19 cellular contexts compared by ENCODE assay signal in the genomic region with DNA sequence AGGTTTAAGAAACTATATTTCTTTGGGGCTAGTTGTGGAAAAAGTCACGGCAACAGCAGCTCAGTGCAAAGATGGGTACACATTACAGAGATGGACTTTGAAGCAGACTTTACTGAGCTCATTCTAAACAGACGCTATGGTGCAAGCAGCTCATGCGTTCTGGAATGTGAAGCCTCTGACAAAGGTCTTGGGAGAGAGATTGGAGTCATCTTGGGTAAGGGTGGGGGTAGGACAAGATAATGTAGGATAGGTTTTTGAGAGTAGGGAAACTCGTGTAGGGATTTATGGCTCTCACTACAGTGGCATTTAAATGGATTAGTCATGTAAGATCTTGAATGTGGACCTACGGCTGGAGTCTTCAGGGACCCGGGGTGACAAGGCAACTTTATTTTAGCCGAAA. TPM values are rescaled to one million over a fixed set of nuclear protein-coding genes. Genes with fewer than 3 reads are reported as not detected.
DNase-seq lines count a peak whose midpoint lies in the region; ATAC-seq and TF ChIP-seq lines count a peak whose summit lies in the region.
"Had no signal": no experiment of that assay in that cellular context is flagged by ENCODE, and none has a peak within 500 bp of the region (broad histone marks: within the 10 kb centered on the region; RNA-seq: fewer than 3 reads in every experiment).

No MANE protein-coding gene starts in this region.

- no peaks in the 10 kb centered on the region for H3K36me3 ChIP-seq in SK-N-SH (replicated peaks in 1 of 2; ENCODE audit: control insufficient read depth in 1 of 2, insufficient read depth in 2 of 2, low read length in 1 of 2)
- H3K36me3 ChIP-seq: ascending aorta, gastrocnemius medialis, prostate gland, tibial nerve had no signal

- H3K4me3 ChIP-seq in SK-N-SH (ENCODE audit: low read depth in 2 of 2, low read length in 1 of 2): peak overlapping the region in 1 of 2 experiments; percentile 20; a peak in 2 of 4 replicates
- no peak overlapping the region for H3K4me3 ChIP-seq in foreskin fibroblast (ENCODE audit: low read depth in 1 of 2, low read length in 2 of 2)
- H3K4me3 ChIP-seq: ascending aorta, dorsolateral prefrontal cortex, gastrocnemius medialis, prostate gland, tibial nerve had no signal

- peaks cover 2 to 26% of the 10 kb centered on the region in 2 experiments; a peak in 2 of 4 replicates for H3K4me1 ChIP-seq in SK-N-SH (ENCODE audit: control insufficient read depth in 1 of 2, insufficient read depth in 2 of 2, low read depth in 1 of 2, low read length in 1 of 2)
- H3K4me1 ChIP-seq: gastrocnemius medialis, prostate gland had no signal

- ATAC-seq in GM18873 (IDR thresholded peaks at IDR 0.05; ENCODE audit: low FRiP score, unreplicated experiment) (no peak), GM19452 (IDR thresholded peaks at IDR 0.05; ENCODE audit: unreplicated experiment) (no peak)
- ATAC-seq: gastrocnemius medialis, PC-3 had no signal

- H3K9me2 ChIP-seq in SK-N-SH: no peaks in the 10 kb centered on the region

- H3K4me2 ChIP-seq in SK-N-SH: peak overlapping the region; percentile 46

- H3K27me3 ChIP-seq in SK-N-SH (ENCODE audit: insufficient read depth): no peaks in the 10 kb centered on the region
- H3K27me3 ChIP-seq: ascending aorta, gastrocnemius medialis, tibial nerve had no signal

- no peaks in the 10 kb centered on the region for H3K79me2 ChIP-seq in SK-N-SH (ENCODE audit: insufficient read depth)

- no peaks in the 10 kb centered on the region for H4K20me1 ChIP-seq in SK-N-SH (ENCODE audit: insufficient read depth)

- H3K27ac ChIP-seq in SK-N-SH (ENCODE audit: low read depth in 2 of 2, low read length in 1 of 2): peak overlapping the region; percentile 60 to 79; a peak in 3 of 4 replicates
- H3K27ac ChIP-seq: ascending aorta, dorsolateral prefrontal cortex, gastrocnemius medialis, prostate gland, tibial nerve had no signal

- no peak for TF ChIP-seq CTCF in SK-N-SH (IDR thresholded peaks at IDR 0.05)
- no peak for TF ChIP-seq CTCF in foreskin fibroblast (IDR thresholded peaks at IDR 0.05; ENCODE audit: low read depth, low read length)

- peak overlapping the region; percentile 20; the same call in 1 of the 2 replicates for H3K9ac ChIP-seq in SK-N-SH

- peaks cover 31% of the 10 kb centered on the region for H3F3A ChIP-seq in SK-N-SH (replicated peaks; ENCODE audit: insufficient read depth)

- peak overlapping the region; percentile 24; the same call in 1 of the 2 replicates for H2AFZ ChIP-seq in SK-N-SH (ENCODE audit: low read depth)

- 7% methylated on average over 7 of the region's 7 CpGs for WGBS in SK-N-SH (ENCODE audit: low lambda C conversion rate)

- TF ChIP-seq EP300 in SK-N-SH (IDR thresholded peaks at IDR 0.05; ENCODE audit: borderline replicate concordance in 1 of 2, low read depth in 1 of 2, low read length in 1 of 2): peak in 1 of 2 experiments; percentile 28; a peak in 1 of 4 replicates

- TF ChIP-seq RAD21 in SK-N-SH (IDR thresholded peaks at IDR 0.05; ENCODE audit: low read length): no peak

- CTCF ChIA-PET in SK-N-SH (lab: Yijun Ruan, JAX): interaction anchor here (0.9 to 19.9 kb wide), 6 partner anchors 16 to 123 kb away, joined by 3 to 437 read pairs (median 4); no protein-coding TSS in a partner anchor

- POLR2A ChIA-PET in SK-N-SH (lab: Yijun Ruan, JAX): no interaction called here

- H3K9me3 ChIP-seq in SK-N-SH: no peaks in the 10 kb centered on the region
- H3K9me3 ChIP-seq: ascending aorta, gastrocnemius medialis, prostate gland, tibial nerve had no signal

- DNase-seq in EH (ENCODE audit: low read depth) (peak; percentile 98), SK-N-SH (no peak), foreskin fibroblast (peak; percentile 61 to 64), renal cortical epithelial cell (ENCODE audit: low read depth) (peak; percentile 53), mesenteric fat pad (ENCODE audit: low spot score) (no peak), medulla oblongata (ENCODE audit: extremely low spot score) (no peak)
- DNase-seq: activated CD4-positive, alpha-beta T cell treated with anti-CD3 and anti-CD28 coated beads for 48 hours; dorsolateral prefrontal cortex; gastrocnemius medialis; NCI-H1436 treated with DMSO at 0.1 percent for 48 hours; NCI-H510A; PC-3; stimulated activated CD4-positive, alpha-beta T cell treated with anti-CD3 and anti-CD28 coated beads, Interleukin-1b, Interleukin-23, amount 100 ng/mL, for 48 hours; stimulated activated CD8-positive, alpha-beta memory T cell treated with anti-CD3 and anti-CD28 coated beads, Interleukin-4, amount 100 ng/mL, for 48 hours had no signal

TF ChIP-seq in SK-N-SH, 30 proteins besides CTCF, POLR2A, EP300 and RAD21:
- TF ChIP-seq TEAD4 (IDR thresholded peaks at IDR 0.05; ENCODE audit: borderline replicate concordance, insufficient read depth) (peak; percentile 50; the same call in 1 of the 2 replicates), NFIC (IDR thresholded peaks at IDR 0.05; ENCODE audit: borderline replicate concordance) (peak; percentile 38; the same call in 1 of the 2 replicates), JUND (IDR thresholded peaks at IDR 0.05) (peak; percentile 36; the same call in 1 of the 2 replicates), GABPA (IDR thresholded peaks at IDR 0.05; ENCODE audit: low read depth) (no peak), TCF12 (IDR thresholded peaks at IDR 0.05) (peak; percentile 72), POLR2AphosphoS5 (IDR thresholded peaks at IDR 0.05; ENCODE audit: low read depth, low read length) (no peak), RXRA (IDR thresholded peaks at IDR 0.05; ENCODE audit: borderline replicate concordance, low read depth) (peak; percentile 45; the same call in 1 of the 2 replicates), FOSL2 (IDR thresholded peaks at IDR 0.05; ENCODE audit: borderline replicate concordance, low read depth) (0 out of 2 replicates have a peak, but pooled peaks have one; percentile 41)
- TF ChIP-seq, protein P1, sequence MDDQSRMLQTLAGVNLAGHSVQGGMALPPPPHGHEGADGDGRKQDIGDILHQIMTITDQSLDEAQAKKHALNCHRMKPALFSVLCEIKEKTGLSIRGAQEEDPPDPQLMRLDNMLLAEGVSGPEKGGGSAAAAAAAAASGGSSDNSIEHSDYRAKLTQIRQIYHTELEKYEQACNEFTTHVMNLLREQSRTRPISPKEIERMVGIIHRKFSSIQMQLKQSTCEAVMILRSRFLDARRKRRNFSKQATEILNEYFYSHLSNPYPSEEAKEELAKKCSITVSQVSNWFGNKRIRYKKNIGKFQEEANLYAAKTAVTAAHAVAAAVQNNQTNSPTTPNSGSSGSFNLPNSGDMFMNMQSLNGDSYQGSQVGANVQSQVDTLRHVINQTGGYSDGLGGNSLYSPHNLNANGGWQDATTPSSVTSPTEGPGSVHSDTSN (IDR thresholded peaks at IDR 0.05): peak; percentile 77
- TF ChIP-seq, protein P2, sequence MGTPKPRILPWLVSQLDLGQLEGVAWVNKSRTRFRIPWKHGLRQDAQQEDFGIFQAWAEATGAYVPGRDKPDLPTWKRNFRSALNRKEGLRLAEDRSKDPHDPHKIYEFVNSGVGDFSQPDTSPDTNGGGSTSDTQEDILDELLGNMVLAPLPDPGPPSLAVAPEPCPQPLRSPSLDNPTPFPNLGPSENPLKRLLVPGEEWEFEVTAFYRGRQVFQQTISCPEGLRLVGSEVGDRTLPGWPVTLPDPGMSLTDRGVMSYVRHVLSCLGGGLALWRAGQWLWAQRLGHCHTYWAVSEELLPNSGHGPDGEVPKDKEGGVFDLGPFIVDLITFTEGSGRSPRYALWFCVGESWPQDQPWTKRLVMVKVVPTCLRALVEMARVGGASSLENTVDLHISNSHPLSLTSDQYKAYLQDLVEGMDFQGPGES (IDR thresholded peaks at IDR 0.05; ENCODE audit: low read depth, low read length): no peak

RNA-seq across cellular contexts. Expression of a gene that starts 36.2 kb away (rescaled TPM):
- polyA plus RNA-seq in SK-N-SH (2012; rRNA removed): 61.9 and 85.1 TPM in 2 replicates
- 62.2 and 80.3 TPM in 2 replicates for polyA plus RNA-seq in SK-N-SH (2012; cell fraction: cytosol; rRNA removed)
- polyA plus RNA-seq in SK-N-SH (2012; cell fraction: nucleus; rRNA removed): 63.2 and 66.2 TPM in 2 replicates
- total RNA-seq in renal cortical epithelial cell (22.7 and 48.9 TPM in 2 replicates), mesenteric fat pad (199 TPM)

Comparison
In these comparisons a context has a peak if more than half of its experiments do, and no peak if none do; other contexts are left out.
1. DNase-seq: peak in EH (single experiment), foreskin fibroblast (2 of 2) and renal cortical epithelial cell (single experiment); none in SK-N-SH (single experiment), mesenteric fat pad (single experiment) and medulla oblongata (single experiment).